In the genomic region with DNA sequence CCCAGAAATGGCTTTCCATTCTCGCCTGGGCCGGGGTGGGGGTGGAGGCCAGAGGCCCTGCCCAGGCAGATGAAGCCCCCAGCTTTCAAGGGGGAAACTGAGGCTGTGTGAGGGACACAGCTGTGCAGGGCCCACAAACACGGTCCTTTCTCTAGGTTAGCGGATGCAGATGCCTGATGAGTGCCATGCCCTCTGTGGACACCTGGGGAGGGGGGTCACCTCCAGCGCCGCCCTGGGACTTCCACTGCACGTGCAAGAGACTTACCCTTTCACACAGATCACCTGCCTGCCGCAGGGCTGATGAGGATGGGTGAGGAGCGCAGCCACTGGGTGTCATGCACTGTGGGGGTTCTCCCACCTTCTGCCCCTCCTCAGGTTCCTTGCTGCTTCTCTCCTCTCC, we compare ENCODE assay signal across 31 cellular contexts. TPM values are rescaled to one million over a fixed set of nuclear protein-coding genes. Genes with fewer than 3 reads are reported as not detected.
DNase-seq lines count a peak whose midpoint lies in the region; ATAC-seq and TF ChIP-seq lines count a peak whose summit lies in the region.
"Had no signal": no experiment of that assay in that cellular context is flagged by ENCODE, and none has a peak within 500 bp of the region (broad histone marks: within the 10 kb centered on the region; RNA-seq: fewer than 3 reads in every experiment).

No MANE protein-coding gene starts in this region.

- H3K36me3 ChIP-seq in Panc1 (ENCODE audit: control insufficient read depth, insufficient read depth, low read length) = no peaks in the 10 kb centered on the region; the same call in 1 of the 2 replicates
- peaks cover 0 to 14% (median 0%) of the 10 kb centered on the region in 4 donors for H3K36me3 ChIP-seq in stomach
- H3K36me3 ChIP-seq: ascending aorta had no signal

- 79 to 87% (median 84%) methylated on average over 6 to 9 of the region's 9 CpGs for WGBS in stomach, 5 donors

- no peak overlapping the region for H3K27ac Mint-ChIP-seq in activated CD8-positive, alpha-beta T cell treated with anti-CD3 and anti-CD28 coated beads for 36 hours
- H3K27ac Mint-ChIP-seq in activated CD8-positive, alpha-beta T cell treated with anti-CD3 and anti-CD28 coated beads, Interleukin-2, amount 10 ng/mL, durations not matched to agents 7 days and 5 days = no peak overlapping the region
- no peak overlapping the region for H3K27ac Mint-ChIP-seq in T-helper 2 cell treated with Interferon-gamma antibody and Interleukin-4, amounts not matched to agents 5 μg/mL and 100 μg/mL, for 36 hours
- H3K27ac Mint-ChIP-seq: activated CD4-positive, alpha-beta T cell treated with anti-CD3 and anti-CD28 coated beads, Interleukin-2, amount 10 ng/mL, durations not matched to agents 24 days and 14 days; dendritic cell treated with granulocyte-macrophage colony-stimulating factor and Interleukin-4, amounts not matched to agents 40 ng/mL and 50 ng/mL, for 4 days; endodermal cell; H9 had no signal

- H3K4me1 ChIP-seq in Panc1 (ENCODE audit: control insufficient read depth, insufficient read depth, low read length) = peaks cover 46% of the 10 kb centered on the region
- H3K4me1 ChIP-seq in stomach = peaks cover 40 to 70% (median 67%) of the 10 kb centered on the region in 4 donors

- H3K27ac ChIP-seq in Panc1 (ENCODE audit: low read length) (peak overlapping the region; percentile 88), dorsolateral prefrontal cortex (peak overlapping the region in 58 of 59 donors; percentile 49 to 99 (median 95)), temporal lobe (ENCODE audit: low read depth, low read length) (peak overlapping the region; percentile 98), stomach (no peak overlapping the region)
- H3K27ac ChIP-seq: ascending aorta, heart left ventricle, SJSA1 had no signal

- H3K9me3 Mint-ChIP-seq in activated CD8-positive, alpha-beta T cell treated with anti-CD3 and anti-CD28 coated beads for 36 hours = no peaks in the 10 kb centered on the region
- H3K9me3 Mint-ChIP-seq in activated CD8-positive, alpha-beta T cell treated with anti-CD3 and anti-CD28 coated beads, Interleukin-2, amount 10 ng/mL, durations not matched to agents 7 days and 5 days (ENCODE audit: insufficient read depth) = no peaks in the 10 kb centered on the region
- H3K9me3 Mint-ChIP-seq in T-helper 2 cell treated with Interferon-gamma antibody and Interleukin-4, amounts not matched to agents 5 μg/mL and 100 μg/mL, for 36 hours = no peaks in the 10 kb centered on the region
- H3K9me3 Mint-ChIP-seq: activated CD4-positive, alpha-beta T cell treated with anti-CD3 and anti-CD28 coated beads, Interleukin-2, amount 10 ng/mL, durations not matched to agents 24 days and 14 days; activated naive CD8-positive, alpha-beta T cell treated with anti-CD3 and anti-CD28 coated beads for 36 hours; dendritic cell treated with granulocyte-macrophage colony-stimulating factor and Interleukin-4, amounts not matched to agents 40 ng/mL and 50 ng/mL, for 4 days; endodermal cell; H9; stimulated activated effector memory CD8-positive, alpha-beta T cell treated with anti-CD3 and anti-CD28 coated beads, Interleukin-12 subunit alpha, Interleukin-12 subunit beta, amount 100 ng/mL, for 72 hours had no signal

- in situ Hi-C loops in Panc1 (cut with HindIII; ENCODE audit: low pct_unique_long_range_greater_than_20kb, low sequenced_read_pairs) = no loop called here

- no peak for TF ChIP-seq POLR2A in stomach (IDR thresholded peaks at IDR 0.05)

- TF ChIP-seq EP300 in stomach (IDR thresholded peaks at IDR 0.05) = no peak

- no peak for ATAC-seq in activated CD8-positive, alpha-beta T cell treated with anti-CD3 and anti-CD28 coated beads for 36 hours
- no peak for ATAC-seq in activated CD8-positive, alpha-beta T cell treated with anti-CD3 and anti-CD28 coated beads, Interleukin-2, amount 10 ng/mL, durations not matched to agents 7 days and 5 days
- no peak for ATAC-seq in Panc1
- ATAC-seq: esophagus mucosa; heart left ventricle; left ventricle myocardium superior; stimulated activated effector memory CD8-positive, alpha-beta T cell treated with anti-CD3 and anti-CD28 coated beads, Interleukin-12 subunit alpha, Interleukin-12 subunit beta, amount 100 ng/mL, for 72 hours had no signal

- CTCF ChIA-PET in activated CD8-positive, alpha-beta T cell treated with anti-CD3 and anti-CD28 coated beads for 36 hours (lab: Charles Lee) = no interaction called here
- CTCF ChIA-PET in activated CD8-positive, alpha-beta T cell treated with anti-CD3 and anti-CD28 coated beads, Interleukin-2, amount 10 ng/mL, durations not matched to agents 7 days and 5 days (lab: Charles Lee) = no interaction called here
- CTCF ChIA-PET in Panc1 (lab: Charles Lee) = no interaction called here

- H3K4me3 Mint-ChIP-seq in activated CD8-positive, alpha-beta T cell treated with anti-CD3 and anti-CD28 coated beads for 36 hours = peak overlapping the region; percentile 10
- no peak overlapping the region for H3K4me3 Mint-ChIP-seq in activated CD8-positive, alpha-beta T cell treated with anti-CD3 and anti-CD28 coated beads, Interleukin-2, amount 10 ng/mL, durations not matched to agents 7 days and 5 days
- H3K4me3 Mint-ChIP-seq in T-helper 2 cell treated with Interferon-gamma antibody and Interleukin-4, amounts not matched to agents 5 μg/mL and 100 μg/mL, for 36 hours = no peak overlapping the region
- H3K4me3 Mint-ChIP-seq: dendritic cell treated with granulocyte-macrophage colony-stimulating factor and Interleukin-4, amounts not matched to agents 40 ng/mL and 50 ng/mL, for 4 days had no signal

- H3K4me1 Mint-ChIP-seq in activated CD8-positive, alpha-beta T cell treated with anti-CD3 and anti-CD28 coated beads for 36 hours (ENCODE audit: low read depth) = peaks cover 28% of the 10 kb centered on the region
- peaks cover 30% of the 10 kb centered on the region for H3K4me1 Mint-ChIP-seq in activated CD8-positive, alpha-beta T cell treated with anti-CD3 and anti-CD28 coated beads, Interleukin-2, amount 10 ng/mL, durations not matched to agents 7 days and 5 days (ENCODE audit: low read depth)
- peaks cover 3% of the 10 kb centered on the region for H3K4me1 Mint-ChIP-seq in T-helper 2 cell treated with Interferon-gamma antibody and Interleukin-4, amounts not matched to agents 5 μg/mL and 100 μg/mL, for 36 hours (ENCODE audit: low read depth)

- peaks cover 3% of the 10 kb centered on the region for H3K27me3 Mint-ChIP-seq in activated CD8-positive, alpha-beta T cell treated with anti-CD3 and anti-CD28 coated beads for 36 hours
- peaks cover 7% of the 10 kb centered on the region for H3K27me3 Mint-ChIP-seq in activated CD8-positive, alpha-beta T cell treated with anti-CD3 and anti-CD28 coated beads, Interleukin-2, amount 10 ng/mL, durations not matched to agents 7 days and 5 days (ENCODE audit: low read depth)
- H3K27me3 Mint-ChIP-seq in T-helper 2 cell treated with Interferon-gamma antibody and Interleukin-4, amounts not matched to agents 5 μg/mL and 100 μg/mL, for 36 hours (ENCODE audit: low read depth) = peaks cover 11% of the 10 kb centered on the region

- POLR2A ChIA-PET in activated CD8-positive, alpha-beta T cell treated with anti-CD3 and anti-CD28 coated beads for 36 hours (lab: Charles Lee) = interaction anchor here (2.9 to 8.1 kb wide), 2 partner anchors 10 to 20 kb away, joined by 13 to 84 read pairs; a partner anchor contains a TSS
- POLR2A ChIA-PET in activated CD8-positive, alpha-beta T cell treated with anti-CD3 and anti-CD28 coated beads, Interleukin-2, amount 10 ng/mL, durations not matched to agents 7 days and 5 days (lab: Charles Lee) = interaction anchor here (2.3 kb wide), 1 partner anchor 11 kb away, joined by 10 read pairs; no protein-coding TSS in a partner anchor
- POLR2A ChIA-PET in Panc1 (lab: Charles Lee) = no interaction called here

- DNase-seq in activated CD8-positive, alpha-beta T cell treated with anti-CD3 and anti-CD28 coated beads for 36 hours = no peak
- DNase-seq in activated CD8-positive, alpha-beta T cell treated with anti-CD3 and anti-CD28 coated beads, Interleukin-2, amount 10 ng/mL, durations not matched to agents 7 days and 5 days = no peak
- no peak for DNase-seq in Panc1 (ENCODE audit: low read depth, low spot score)
- DNase-seq in dorsolateral prefrontal cortex = no peak
- no peak for DNase-seq in HCEC 1CT
- no peak for DNase-seq in T-helper 2 cell treated with Interferon-gamma antibody and Interleukin-4, amounts not matched to agents 5 μg/mL and 100 μg/mL, for 36 hours (ENCODE audit: low spot score)
- no peak for DNase-seq in stomach
- DNase-seq: 8988T; activated CD4-positive, alpha-beta T cell treated with anti-CD3 and anti-CD28 coated beads, Interleukin-2, amount 10 ng/mL, durations not matched to agents 24 days and 14 days; activated effector memory CD4-positive, alpha-beta T cell treated with Interleukin-2 at 50 U/mL for 16 hours; activated naive CD8-positive, alpha-beta T cell treated with anti-CD3 and anti-CD28 coated beads for 36 hours; activated T-cell treated with anti-CD3 and anti-CD28 coated beads, Interleukin-2, amount 50 U/mL, for 1 hour; central memory CD4-positive, alpha-beta T cell; endodermal cell; H9; heart left ventricle; islet precursor cell; Kasumi-1; left ventricle myocardium superior; NCI-H146; NCI-H2107; NCI-H446; NCI-H748 treated with DMSO at 0.1 percent for 48 hours had no signal

- H3K27me3 ChIP-seq in Panc1 (ENCODE audit: control insufficient read depth, insufficient read depth, low read length) (no peaks in the 10 kb centered on the region), dorsolateral prefrontal cortex (no peaks in the 10 kb centered on the region), stomach (peaks cover 0 to 41% (median 5%) of the 10 kb centered on the region in 3 donors)
- H3K27me3 ChIP-seq: ascending aorta, SJSA1 had no signal

- H3K36me3 Mint-ChIP-seq in activated CD8-positive, alpha-beta T cell treated with anti-CD3 and anti-CD28 coated beads for 36 hours (ENCODE audit: low read depth) = no peaks in the 10 kb centered on the region
- H3K36me3 Mint-ChIP-seq in activated CD8-positive, alpha-beta T cell treated with anti-CD3 and anti-CD28 coated beads, Interleukin-2, amount 10 ng/mL, durations not matched to agents 7 days and 5 days (ENCODE audit: low read depth) = no peaks in the 10 kb centered on the region
- no peaks in the 10 kb centered on the region for H3K36me3 Mint-ChIP-seq in T-helper 2 cell treated with Interferon-gamma antibody and Interleukin-4, amounts not matched to agents 5 μg/mL and 100 μg/mL, for 36 hours (ENCODE audit: low read depth)
- H3K36me3 Mint-ChIP-seq: activated naive CD8-positive, alpha-beta T cell treated with anti-CD3 and anti-CD28 coated beads for 36 hours had no signal

- H3K4me3 ChIP-seq in Panc1 (ENCODE audit: low read depth in 2 of 2, low read length in 2 of 2) (no peak overlapping the region), dorsolateral prefrontal cortex (peak overlapping the region in 4 of 59 donors; percentile 3 to 83 (median 73)), stomach (no peak overlapping the region)
- H3K4me3 ChIP-seq: ascending aorta, SJSA1 had no signal

- no peak for TF ChIP-seq CTCF in activated CD8-positive, alpha-beta T cell treated with anti-CD3 and anti-CD28 coated beads for 36 hours (IDR thresholded peaks at IDR 0.05)
- no peak for TF ChIP-seq CTCF in Panc1 (IDR thresholded peaks at IDR 0.05)
- TF ChIP-seq CTCF in dorsolateral prefrontal cortex (IDR thresholded peaks at IDR 0.05 in 54 of 56, conservative IDR thresholded peaks at IDR 0.05 in 2 of 56; ENCODE audit: low read depth in 1 of 56, partially characterized antibody in 56 of 56) = no peak
- TF ChIP-seq CTCF in stomach (IDR thresholded peaks at IDR 0.05) = no peak

- intact Hi-C loops in activated CD8-positive, alpha-beta T cell treated with anti-CD3 and anti-CD28 coated beads for 36 hours (cut with micrococcal nuclease) = no loop called here
- intact Hi-C loops in Panc1 (cut with micrococcal nuclease; ENCODE audit: unreplicated experiment) = no loop called here
- intact Hi-C loops in dorsolateral prefrontal cortex (cut with DNase I) = loop anchor here in 1 of 2 donors (5.0 to 10.0 kb wide), 2 partner anchors 51 to 246 kb away; a partner anchor contains a TSS
- intact Hi-C loops in stomach (cut with DNase I; ENCODE audit: low total_unique reads) = no loop called here

- BruUV-seq in Panc1 (replicated peaks; lab: Mats Ljungman, UMichigan) = no TSS peak

- no peaks in the 10 kb centered on the region for H3K9me3 ChIP-seq in Panc1 (ENCODE audit: control insufficient read depth, insufficient read depth, low read depth, low read length)
- no peaks in the 10 kb centered on the region for H3K9me3 ChIP-seq in stomach
- H3K9me3 ChIP-seq: ascending aorta, heart left ventricle had no signal

RNA-seq across cellular contexts. Expression of a gene that starts 2.6 kb away (rescaled TPM):
- total RNA-seq in activated CD8-positive, alpha-beta T cell treated with anti-CD3 and anti-CD28 coated beads for 36 hours = 10 to 100 TPM; 34.3 to 38.4 TPM
- 10 to 100 TPM; 12.3 to 14.2 TPM for total RNA-seq in activated CD8-positive, alpha-beta T cell treated with anti-CD3 and anti-CD28 coated beads, Interleukin-2, amount 10 ng/mL, durations not matched to agents 7 days and 5 days
- total RNA-seq in Panc1 (2021; ENCODE audit: unreplicated experiment) (93.6 TPM), dorsolateral prefrontal cortex (10 to 100 TPM; 38.5 to 95.7 (median 64.7) TPM), temporal lobe (12.3 TPM), stomach (100 to 1,000 TPM in 1 of 5 donors, 10 to 100 TPM in 3, 1 to 10 TPM in 1; 9.7 to 602 (median 44.9) TPM)
- 75.7 TPM for polyA plus RNA-seq in Panc1 (2012; ENCODE audit: insufficient read length)
- 10 to 100 TPM; 35.9 to 65.0 (median 58.0) TPM for polyA plus RNA-seq in stomach

RNA-seq across cellular contexts. Expression of a gene that starts 3.5 kb away (rescaled TPM):
- total RNA-seq in activated CD8-positive, alpha-beta T cell treated with anti-CD3 and anti-CD28 coated beads for 36 hours = 10 to 100 TPM; 37.2 to 43.1 TPM
- 10 to 100 TPM in 1 of 2 experiments, 1 to 10 TPM in 1; 8.1 to 10.6 TPM for total RNA-seq in activated CD8-positive, alpha-beta T cell treated with anti-CD3 and anti-CD28 coated beads, Interleukin-2, amount 10 ng/mL, durations not matched to agents 7 days and 5 days
- total RNA-seq in Panc1 (2021; ENCODE audit: unreplicated experiment) (407 TPM), dorsolateral prefrontal cortex (100 to 1,000 TPM in 119 of 120 experiments, 10 to 100 TPM in 1; 84.0 to 448 (median 154) TPM), temporal lobe (6.9 TPM), stomach (10 to 100 TPM in 4 of 5 donors, 1 to 10 TPM in 1; 7.1 to 79.7 (median 20.4) TPM)
- 561 TPM for polyA plus RNA-seq in Panc1 (2012; ENCODE audit: insufficient read length)
- 10 to 100 TPM; 36.9 to 45.8 (median 39.4) TPM for polyA plus RNA-seq in stomach

RNA-seq across cellular contexts. Expression of a gene that starts 7.9 kb away (rescaled TPM):
- 1 to 10 TPM; 4.6 to 5.7 TPM for total RNA-seq in activated CD8-positive, alpha-beta T cell treated with anti-CD3 and anti-CD28 coated beads for 36 hours
- 1 to 10 TPM; 3.9 TPM for total RNA-seq in activated CD8-positive, alpha-beta T cell treated with anti-CD3 and anti-CD28 coated beads, Interleukin-2, amount 10 ng/mL, durations not matched to agents 7 days and 5 days
- 18.2 TPM for total RNA-seq in Panc1 (2021; ENCODE audit: unreplicated experiment)
- 23.6 TPM for polyA plus RNA-seq in Panc1 (2012; ENCODE audit: insufficient read length)
- 10 to 100 TPM in 15 of 120 experiments, 1 to 10 TPM in 105; 2.3 to 15.5 (median 6.8) TPM for total RNA-seq in dorsolateral prefrontal cortex
- 2.5 TPM for total RNA-seq in temporal lobe
- 10 to 100 TPM in 1 of 5 donors, 1 to 10 TPM in 1, not detected in 3; 1.3 to 14.3 TPM for total RNA-seq in stomach
- polyA plus RNA-seq in stomach = 1 to 10 TPM in 2 of 3 donors, not detected in 1; 1.3 to 1.7 TPM

RNA-seq across cellular contexts. Expression of a gene that starts 8.5 kb away (rescaled TPM):
- total RNA-seq in activated CD8-positive, alpha-beta T cell treated with anti-CD3 and anti-CD28 coated beads for 36 hours = 10 to 100 TPM; 28.8 to 32.6 TPM
- 10 to 100 TPM in 1 of 2 experiments, 1 to 10 TPM in 1; 8.4 to 11.2 TPM for total RNA-seq in activated CD8-positive, alpha-beta T cell treated with anti-CD3 and anti-CD28 coated beads, Interleukin-2, amount 10 ng/mL, durations not matched to agents 7 days and 5 days
- 41.1 TPM for total RNA-seq in Panc1 (2021; ENCODE audit: unreplicated experiment)
- 107 TPM for polyA plus RNA-seq in Panc1 (2012; ENCODE audit: insufficient read length)
- 10 to 100 TPM; 27.4 to 81.3 (median 41.5) TPM for total RNA-seq in dorsolateral prefrontal cortex
- 9.6 TPM for total RNA-seq in temporal lobe
- 10 to 100 TPM in 1 of 5 donors, 1 to 10 TPM in 2, not detected in 2; 3.3 to 19.9 (median 4.0) TPM for total RNA-seq in stomach
- 1 to 10 TPM; 3.1 to 7.9 (median 3.7) TPM for polyA plus RNA-seq in stomach

RNA-seq across cellular contexts. Expression of a gene that starts 12.8 kb away (rescaled TPM):
- total RNA-seq in activated CD8-positive, alpha-beta T cell treated with anti-CD3 and anti-CD28 coated beads for 36 hours = 1 to 10 TPM; 5.9 to 8.0 TPM
- total RNA-seq in activated CD8-positive, alpha-beta T cell treated with anti-CD3 and anti-CD28 coated beads, Interleukin-2, amount 10 ng/mL, durations not matched to agents 7 days and 5 days = 1 to 10 TPM; 5.9 to 7.3 TPM
- total RNA-seq in Panc1 (2021; ENCODE audit: unreplicated experiment) (28.0 TPM), dorsolateral prefrontal cortex (100 to 1,000 TPM; 121 to 658 (median 421) TPM), temporal lobe (9.3 TPM), stomach (under 1 TPM in 2 of 5 donors, not detected in 3; 0.37 to 0.72 TPM)
- 46.0 TPM for polyA plus RNA-seq in Panc1 (2012; ENCODE audit: insufficient read length)
- 1 to 10 TPM in 2 of 3 donors, under 1 TPM in 1; 0.61 to 3.6 (median 1.3) TPM for polyA plus RNA-seq in stomach
- total RNA-seq: ascending aorta, mesenteric fat pad, SJSA1, subcutaneous adipose tissue had no signal

Comparison
In these comparisons a context has a peak if more than half of its experiments do, and no peak if none do; other contexts are left out.
1. H3K27ac ChIP-seq: peak in Panc1 (single experiment), dorsolateral prefrontal cortex (58 of 59) and temporal lobe (single experiment); none in stomach (0 of 5).